Comparison of ENCODE assay signal across 13 cellular contexts in the genomic region with DNA sequence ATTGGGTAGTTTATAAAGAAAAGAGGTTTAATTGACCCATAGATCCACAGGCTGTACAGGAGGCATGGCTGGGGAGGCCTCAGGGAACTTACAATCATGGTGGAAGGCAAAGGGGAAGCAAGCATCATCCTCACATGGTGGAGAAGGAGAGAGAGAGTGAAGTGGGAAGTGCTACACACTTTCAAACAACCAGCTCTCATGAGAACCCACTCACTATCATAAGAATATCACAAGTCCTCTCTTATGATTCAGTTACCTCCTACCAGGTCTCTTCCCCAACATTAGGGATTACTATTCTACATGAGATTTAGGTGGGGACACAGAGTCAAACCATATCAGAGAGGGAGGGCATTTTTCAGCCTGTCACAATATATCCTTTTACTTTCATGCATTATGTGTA.
"Had no signal": no experiment of that assay in that cellular context is flagged by ENCODE, and none has a peak within 500 bp of the region (broad histone marks: within the 10 kb centered on the region; RNA-seq: fewer than 3 reads in every experiment).

No MANE protein-coding gene starts in this region.

- H3K27ac Mint-ChIP-seq: activated T-helper 1 cell treated with anti-CD3 and anti-CD28 coated beads, Interleukin-12 subunit alpha, Interleukin-12 subunit beta, Interleukin-2, Interleukin-4 antibody, amounts not matched to agents 30 ng/mL and 10 ng/mL and 1 ng/mL, durations not matched to agents 14 hours and 24 hours and 36 hours; mesothelial cell of epicardium had no signal

- H3K27ac ChIP-seq: lower lobe of right lung, SJCRH30, VCaP had no signal

- H3K4me3 ChIP-seq: lower lobe of right lung, SJCRH30 had no signal

- H3K9me3 ChIP-seq: lower lobe of right lung had no signal

- DNase-seq: activated CD4-positive, alpha-beta T cell treated with anti-CD3 and anti-CD28 coated beads for 48 hours; glutamatergic neuron; left cardiac atrium; lower lobe of right lung; posterior cingulate gyrus; right cardiac atrium; SJCRH30; SW 1271; trophoblast cell had no signal

- H3K4me1 Mint-ChIP-seq: mesothelial cell of epicardium had no signal

- H3K36me3 ChIP-seq: lower lobe of right lung had no signal

- H3K4me3 Mint-ChIP-seq: activated T-helper 1 cell treated with anti-CD3 and anti-CD28 coated beads, Interleukin-12 subunit alpha, Interleukin-12 subunit beta, Interleukin-2, Interleukin-4 antibody, amounts not matched to agents 30 ng/mL and 10 ng/mL and 1 ng/mL, durations not matched to agents 14 hours and 24 hours and 36 hours; mesothelial cell of epicardium had no signal

- H3K36me3 Mint-ChIP-seq: mesothelial cell of epicardium had no signal

- H3K4me1 ChIP-seq: lower lobe of right lung, SJCRH30 had no signal

- ATAC-seq: esophagus mucosa, left cardiac atrium, lower lobe of right lung, right cardiac atrium had no signal

- H3K27me3 ChIP-seq: SJCRH30 had no signal
